4 cellular contexts compared by ENCODE assay signal in the genomic region with DNA sequence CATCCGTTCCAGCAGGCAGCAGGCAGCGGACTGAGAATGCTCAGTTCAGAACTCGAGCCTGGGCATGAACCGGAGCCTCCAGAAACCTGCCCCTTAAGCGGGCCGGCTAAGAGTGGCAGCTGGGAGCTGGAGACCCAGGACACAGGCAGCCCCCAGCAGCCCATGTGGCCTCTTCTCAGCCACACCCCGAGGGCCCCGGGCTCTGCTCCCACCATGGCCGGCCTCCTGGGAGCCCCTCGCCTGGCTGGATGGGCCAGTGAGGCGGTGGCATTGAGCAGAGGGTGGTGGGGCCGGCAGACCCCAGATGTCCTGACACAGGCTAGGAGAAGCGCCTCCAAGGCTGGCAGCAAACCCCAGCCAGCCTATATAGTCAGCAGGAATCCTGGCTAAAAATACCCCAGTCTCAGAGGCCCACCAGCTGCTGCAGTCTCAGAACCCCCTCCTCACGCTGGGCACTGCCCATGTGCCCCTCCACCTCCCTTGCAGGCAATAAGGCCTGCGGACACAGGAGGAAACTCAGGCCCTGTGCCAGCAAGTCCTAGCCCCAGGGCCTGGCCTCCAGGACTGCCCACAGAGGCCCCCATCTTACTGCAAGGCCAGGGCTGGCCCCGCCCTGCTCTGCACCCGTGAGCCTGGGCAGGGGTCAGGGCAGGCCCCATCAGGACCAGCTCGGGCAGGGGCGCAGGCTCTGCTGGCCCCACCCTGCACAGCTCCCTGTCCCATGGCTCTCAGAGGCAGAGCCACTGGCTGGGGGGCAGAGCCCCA. TPM values are rescaled to one million over a fixed set of nuclear protein-coding genes. Genes with fewer than 3 reads are reported as not detected.
"Had no signal": no experiment of that assay in that cellular context is flagged by ENCODE, and none has a peak within 500 bp of the region (broad histone marks: within the 10 kb centered on the region; RNA-seq: fewer than 3 reads in every experiment).

No MANE protein-coding gene starts in this region.

RNA-seq across cellular contexts. Expression of gene PRODH, which starts 28.6 kb away (rescaled TPM):
- total RNA-seq: activated B cell treated with CpG ODN at 0.5 μM for 24 hours, LHCN-M2, RPMI7951, T-helper 17 cell had no signal
